13 cellular contexts compared by ENCODE assay signal in genomic region chr15:22962611-22963010, GRCh38.
"Had no signal": no experiment of that assay in that cellular context is flagged by ENCODE, and none has a peak within 500 bp of the region (broad histone marks: within the 10 kb centered on the region; RNA-seq: fewer than 3 reads in every experiment).

No MANE protein-coding gene starts in this region.

- H3K27ac ChIP-seq: suprapubic skin had no signal

- ATAC-seq: activated CD8-positive, alpha-beta memory T cell treated with anti-CD3 and anti-CD28 coated beads, Interleukin-2, amount 10 ng/mL, durations not matched to agents 7 days and 5 days; left ventricle myocardium superior; right cardiac atrium; stimulated activated naive B cell treated with anti-CD40 and anti-IgM and Interleukin-4, amounts not matched to agents 10 μg/mL and 1 μg/mL and 100 μg/mL, for 72 hours had no signal

- DNase-seq: activated CD4-positive, alpha-beta T cell treated with anti-CD3 and anti-CD28 coated beads, Interleukin-2, amount 50 U/mL, for 4 hours; activated CD4-positive, CD25-positive, alpha-beta regulatory T cell treated with anti-CD3 and anti-CD28 coated beads, Interleukin-2, amount 50 U/mL, for 72 hours; activated CD8-positive, alpha-beta memory T cell treated with anti-CD3 and anti-CD28 coated beads, Interleukin-2, amount 10 ng/mL, durations not matched to agents 7 days and 5 days; activated gamma-delta T cell treated with Interleukin-2 at 50 U/mL for 16 hours; activated naive CD8-positive, alpha-beta T cell treated with anti-CD3 and anti-CD28 coated beads, Interleukin-2, amount 10 ng/mL, durations not matched to agents 7 days and 5 days; activated T-cell treated with anti-CD3 and anti-CD28 coated beads, Interleukin-2, amount 50 U/mL, for 24 hours; foreskin melanocyte; left ventricle myocardium superior; right cardiac atrium; stimulated activated CD4-positive, alpha-beta T cell treated with anti-CD3 and anti-CD28 coated beads, Interleukin-1b, Interleukin-23, amount 100 ng/mL, for 48 hours; stimulated activated naive B cell treated with anti-CD40 and anti-IgM and Interleukin-4, amounts not matched to agents 10 μg/mL and 1 μg/mL and 100 μg/mL, for 72 hours; SW 1271 had no signal

- H3K4me3 ChIP-seq: suprapubic skin had no signal

- H3K27me3 ChIP-seq: suprapubic skin had no signal

- H3K9me3 ChIP-seq: suprapubic skin had no signal
